Comparison of ENCODE assay signal across 8 cellular contexts in genomic region chr3:33798418-33799201, GRCh38. TPM values are rescaled to one million over a fixed set of nuclear protein-coding genes. Genes with fewer than 3 reads are reported as not detected.
A peak's percentile ranks its signal among the peaks of the same experiment; 100 is the strongest.
DNase-seq lines count a peak whose midpoint lies in the region; ATAC-seq and TF ChIP-seq lines count a peak whose summit lies in the region.

Gene PDCD6IP (plus strand): TSS chr3:33798630. CDS start chr3:33798729, 99 bp downstream.

- H3K4me3 ChIP-seq in Caco-2 (ENCODE audit: low read depth, low read length) (peak within 1 kb of the TSS; percentile 75), endocrine pancreas (ENCODE audit: control insufficient read depth, insufficient read depth, low read length) (peak within 1 kb of the TSS; percentile 89)

- no peak for TF ChIP-seq CTCF in Caco-2 (IDR thresholded peaks at IDR 0.05; ENCODE audit: insufficient read depth in 1 of 2, low read depth in 1 of 2, low read length in 1 of 2, severe bottlenecking in 1 of 2, unreplicated experiment in 1 of 2)

- DNase-seq in Caco-2 (peak; percentile 95 to 96), HS-5 (ENCODE audit: low read depth) (peak; percentile 81), NOMO-1 treated with dmso at 0.1 percent for 144 hours (lab: John Stamatoyannopoulos, UW; ENCODE audit: unreplicated experiment) (peak; percentile 92), mesenteric fat pad (ENCODE audit: low spot score) (peak; percentile 98)
- DNase-seq in activated CD8-positive, alpha-beta memory T cell treated with anti-CD3 and anti-CD28 coated beads, Interleukin-2, amount 10 ng/mL, durations not matched to agents 7 days and 5 days: peak; percentile 93
- peak; percentile 81 for DNase-seq in stimulated activated CD8-positive, alpha-beta memory T cell treated with anti-CD3 and anti-CD28 coated beads, Interleukin-15, amount 100 ng/mL, for 24 hours (ENCODE audit: low read depth)

- ATAC-seq in GM19468 (IDR thresholded peaks at IDR 0.05; ENCODE audit: extremely low read depth, unreplicated experiment): peak; percentile 77
- peak; percentile 91 for ATAC-seq in activated CD8-positive, alpha-beta memory T cell treated with anti-CD3 and anti-CD28 coated beads, Interleukin-2, amount 10 ng/mL, durations not matched to agents 7 days and 5 days

- peak within 1 kb of the TSS; percentile 91 for H3K27ac Mint-ChIP-seq in Caco-2 (ENCODE audit: unreplicated experiment)
- H3K27ac Mint-ChIP-seq in activated CD8-positive, alpha-beta memory T cell treated with anti-CD3 and anti-CD28 coated beads, Interleukin-2, amount 10 ng/mL, durations not matched to agents 7 days and 5 days: peak within 1 kb of the TSS; percentile 96

- peak within 1 kb of the TSS; percentile 89 for H3K9ac ChIP-seq in endocrine pancreas (ENCODE audit: control insufficient read depth, insufficient read depth, low read length)

- H3K9me3 ChIP-seq in Caco-2 (no peaks in the 10 kb centered on the region; the same call in 1 of the 2 replicates), endocrine pancreas (ENCODE audit: control insufficient read depth, low read length) (no peaks in the 10 kb centered on the region)

- peak within 1 kb of the TSS; percentile 91 for H3K4me3 Mint-ChIP-seq in Caco-2 (ENCODE audit: unreplicated experiment)
- H3K4me3 Mint-ChIP-seq in activated CD8-positive, alpha-beta memory T cell treated with anti-CD3 and anti-CD28 coated beads, Interleukin-2, amount 10 ng/mL, durations not matched to agents 7 days and 5 days: peak within 1 kb of the TSS; percentile 94

- H3K4me1 Mint-ChIP-seq in Caco-2 (ENCODE audit: low read depth, unreplicated experiment): peaks cover 16% of the 10 kb centered on the region
- H3K4me1 Mint-ChIP-seq in activated CD8-positive, alpha-beta memory T cell treated with anti-CD3 and anti-CD28 coated beads, Interleukin-2, amount 10 ng/mL, durations not matched to agents 7 days and 5 days: peaks cover 55% of the 10 kb centered on the region

- POLR2A ChIA-PET in Caco-2 (lab: Charles Lee): interaction anchor here (0.6 to 2.2 kb wide), 7 partner anchors 9 to 358 kb away, joined by 3 to 26 read pairs (median 3); partner anchors contain the start of gene UBP1

- no peaks in the 10 kb centered on the region for H3K27me3 ChIP-seq in Caco-2 (replicated peaks; ENCODE audit: control insufficient read depth, insufficient read depth, low read length)
- H3K27me3 ChIP-seq in endocrine pancreas (ENCODE audit: control insufficient read depth, insufficient read depth, low read length): no peaks in the 10 kb centered on the region

- H3K9me3 Mint-ChIP-seq in Caco-2 (ENCODE audit: unreplicated experiment): peaks cover 10% of the 10 kb centered on the region
- H3K9me3 Mint-ChIP-seq in activated CD8-positive, alpha-beta memory T cell treated with anti-CD3 and anti-CD28 coated beads, Interleukin-2, amount 10 ng/mL, durations not matched to agents 7 days and 5 days (ENCODE audit: low read depth): peaks cover 3% of the 10 kb centered on the region

- no TSS peak for BruUV-seq in Caco-2 (replicated peaks; lab: Mats Ljungman, UMichigan)

- H3K27me3 Mint-ChIP-seq in Caco-2 (ENCODE audit: insufficient read depth, unreplicated experiment): no peaks in the 10 kb centered on the region
- H3K27me3 Mint-ChIP-seq in activated CD8-positive, alpha-beta memory T cell treated with anti-CD3 and anti-CD28 coated beads, Interleukin-2, amount 10 ng/mL, durations not matched to agents 7 days and 5 days: peaks cover 4% of the 10 kb centered on the region

- peaks cover 10% of the 10 kb centered on the region; the same call in 1 of the 2 replicates for H3K4me1 ChIP-seq in Caco-2
- H3K4me1 ChIP-seq in endocrine pancreas (ENCODE audit: control insufficient read depth, insufficient read depth, low read length): peaks cover 14% of the 10 kb centered on the region

- H3K36me3 ChIP-seq in Caco-2 (ENCODE audit: control insufficient read depth, insufficient read depth, low read length) (peaks cover 1% of the 10 kb centered on the region), endocrine pancreas (ENCODE audit: control insufficient read depth, insufficient read depth, low read length) (no peaks in the 10 kb centered on the region)

- peaks cover 34% of the 10 kb centered on the region for H3K36me3 Mint-ChIP-seq in Caco-2 (ENCODE audit: insufficient read depth, unreplicated experiment)
- H3K36me3 Mint-ChIP-seq in activated CD8-positive, alpha-beta memory T cell treated with anti-CD3 and anti-CD28 coated beads, Interleukin-2, amount 10 ng/mL, durations not matched to agents 7 days and 5 days: peaks cover 21% of the 10 kb centered on the region

- intact Hi-C loops in Caco-2 (cut with micrococcal nuclease; ENCODE audit: unreplicated experiment): no loop called here

- CTCF ChIA-PET in Caco-2 (lab: Charles Lee): interaction anchor here (2.7 kb wide), 1 partner anchor 12 kb away, joined by 14 read pairs; no protein-coding TSS in a partner anchor
- CTCF ChIA-PET in activated CD8-positive, alpha-beta memory T cell treated with anti-CD3 and anti-CD28 coated beads, Interleukin-2, amount 10 ng/mL, durations not matched to agents 7 days and 5 days (lab: Charles Lee): interaction anchor here (0.6 to 4.1 kb wide), 12 partner anchors 8 to 856 kb away, joined by 3 to 37 read pairs (median 4); no protein-coding TSS in a partner anchor

RNA-seq across cellular contexts. Expression of gene PDCD6IP, which starts in this region (rescaled TPM):
- total RNA-seq in Caco-2 (2022) (183 and 185 TPM in 2 replicates), mesenteric fat pad (256 TPM)
- total RNA-seq in activated CD8-positive, alpha-beta memory T cell treated with anti-CD3 and anti-CD28 coated beads, Interleukin-2, amount 10 ng/mL, durations not matched to agents 7 days and 5 days: 100 to 1,000 TPM; 183 to 208 TPM

Comparison
In these comparisons a context has a peak if more than half of its experiments do, and no peak if none do; other contexts are left out.
1. Peak in every context shown above with its lines: DNase-seq, ATAC-seq and H3K4me3 ChIP-seq.